In genomic region chr20:20017001-20017851, GRCh38 we compare ENCODE assay signal across 8 cellular contexts. TPM values are rescaled to one million over a fixed set of nuclear protein-coding genes. Genes with fewer than 3 reads are reported as not detected.
A peak's percentile ranks its signal among the peaks of the same experiment; 100 is the strongest.
DNase-seq lines count a peak whose midpoint lies in the region; ATAC-seq and TF ChIP-seq lines count a peak whose summit lies in the region.

A gene with protein sequence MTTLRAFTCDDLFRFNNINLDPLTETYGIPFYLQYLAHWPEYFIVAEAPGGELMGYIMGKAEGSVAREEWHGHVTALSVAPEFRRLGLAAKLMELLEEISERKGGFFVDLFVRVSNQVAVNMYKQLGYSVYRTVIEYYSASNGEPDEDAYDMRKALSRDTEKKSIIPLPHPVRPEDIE (plus strand): TSS chr20:20017362. CDS start chr20:20017397, 35 bp downstream.

- TF ChIP-seq CTCF in epithelial cell of proximal tubule (conservative IDR thresholded peaks at IDR 0.05; ENCODE audit: low read depth, low read length): peak; percentile 51

- H3K9me3 ChIP-seq in mucosa of rectum (ENCODE audit: control insufficient read depth in 2 of 2, low read length in 2 of 2): no peaks in the 10 kb centered on the region

- DNase-seq in DMS153 (lab: John Stamatoyannopoulos, UW): peak; percentile 93
- peak; percentile 95 for DNase-seq in HuH-7 (ENCODE audit: low spot score)
- peak; percentile 28 for DNase-seq in OCI-M2 (lab: John Stamatoyannopoulos, UW; ENCODE audit: unreplicated experiment)
- peak; percentile 90 for DNase-seq in activated T-cell treated with anti-CD3 and anti-CD28 coated beads for 48 hours (ENCODE audit: low read depth)
- DNase-seq in epithelial cell of proximal tubule (ENCODE audit: low read depth): no peak
- DNase-seq in stimulated activated CD8-positive, alpha-beta memory T cell treated with anti-CD3 and anti-CD28 coated beads, Interleukin-4, amount 100 ng/mL, for 48 hours: peak; percentile 94

- H3K27ac ChIP-seq in mucosa of rectum (ENCODE audit: low read depth in 2 of 2, low read length in 2 of 2): peak within 1 kb of the TSS; percentile 41 to 52

- no peaks in the 10 kb centered on the region for H3K36me3 ChIP-seq in mucosa of rectum (ENCODE audit: control insufficient read depth in 2 of 2, insufficient read depth in 2 of 2, low read length in 2 of 2)

- peak; percentile 99 for ATAC-seq in GM21515 (IDR thresholded peaks at IDR 0.05; ENCODE audit: unreplicated experiment)

- no peaks in the 10 kb centered on the region for H3K27me3 ChIP-seq in mucosa of rectum (ENCODE audit: control insufficient read depth in 2 of 2, insufficient read depth in 2 of 2, low read length in 2 of 2)

- H3K4me3 ChIP-seq in epithelial cell of proximal tubule (ENCODE audit: low read depth, low read length) (peak within 1 kb of the TSS; percentile 92), mucosa of rectum (ENCODE audit: low read length in 2 of 2) (peak within 1 kb of the TSS; percentile 86 to 91)

- peaks cover 7 to 14% of the 10 kb centered on the region in 2 donors for H3K4me1 ChIP-seq in mucosa of rectum (ENCODE audit: control insufficient read depth in 2 of 2, insufficient read depth in 2 of 2, low read length in 2 of 2)

- peak within 1 kb of the TSS; percentile 61 to 83 for H3K9ac ChIP-seq in mucosa of rectum (ENCODE audit: low read depth in 1 of 2, low read length in 2 of 2)

RNA-seq across cellular contexts. Expression of the gene that starts here (rescaled TPM):
- 41.8 and 59.1 TPM in 2 replicates for total RNA-seq in epithelial cell of proximal tubule
